9 cellular contexts compared by ENCODE assay signal in the genomic region with DNA sequence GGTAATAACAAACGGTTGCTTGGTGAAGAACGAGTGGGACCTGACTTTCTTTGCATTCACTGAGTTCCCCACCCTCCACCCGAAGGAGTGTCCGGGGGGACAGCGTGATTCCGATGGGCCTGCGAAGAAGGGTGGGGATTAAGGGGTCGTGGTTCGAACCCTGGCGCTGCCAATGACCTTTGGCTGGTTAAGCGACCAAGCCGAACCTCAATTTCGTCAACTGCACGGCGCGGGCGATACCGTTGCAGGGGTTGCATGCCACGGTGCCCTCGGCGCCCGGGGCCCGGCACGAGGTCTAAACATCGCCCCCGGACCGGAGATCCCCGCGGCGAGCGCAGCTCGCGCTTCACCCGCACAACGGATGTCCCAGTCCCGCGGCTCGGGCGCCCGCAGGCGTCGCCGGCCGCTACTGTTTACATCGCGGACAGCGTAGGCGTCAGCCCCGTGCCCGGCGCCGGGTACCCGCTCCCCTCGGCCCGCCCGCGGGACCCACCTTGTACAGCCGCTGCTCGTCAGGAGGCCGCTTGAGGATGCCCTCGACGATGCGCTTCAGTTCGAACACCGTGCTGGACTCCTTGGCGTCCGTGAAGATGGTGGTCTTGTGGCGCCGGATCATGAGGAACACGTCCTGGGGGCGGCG. TPM values are rescaled to one million over a fixed set of nuclear protein-coding genes. Genes with fewer than 3 reads are reported as not detected.
A peak's percentile ranks its signal among the peaks of the same experiment; 100 is the strongest.
DNase-seq lines count a peak whose midpoint lies in the region; ATAC-seq and TF ChIP-seq lines count a peak whose summit lies in the region.
"Had no signal": no experiment of that assay in that cellular context is flagged by ENCODE, and none has a peak within 500 bp of the region (broad histone marks: within the 10 kb centered on the region; RNA-seq: fewer than 3 reads in every experiment).

No MANE protein-coding gene starts in this region.

- TF ChIP-seq POLR2A in gastrocnemius medialis (IDR thresholded peaks at IDR 0.05): no peak

- ATAC-seq in CD4-positive, alpha-beta T cell (ENCODE audit: poor library complexity): peak; percentile 25
- peak; percentile 27 for ATAC-seq in GM19438 (IDR thresholded peaks at IDR 0.05; ENCODE audit: low read depth, unreplicated experiment)
- peak; percentile 33 for ATAC-seq in HG03521 (IDR thresholded peaks at IDR 0.05; ENCODE audit: unreplicated experiment)
- no peak for ATAC-seq in left ventricle myocardium superior
- peak; percentile 31 to 35 for ATAC-seq in gastrocnemius medialis

- H3K4me3 Mint-ChIP-seq in CD4-positive, alpha-beta T cell: peak overlapping the region; percentile 98
- H3K4me3 Mint-ChIP-seq in activated naive CD4-positive, alpha-beta T cell treated with anti-CD3 and anti-CD28 coated beads for 36 hours: peak overlapping the region; percentile 94

- peak overlapping the region; percentile 100 for H3K27ac Mint-ChIP-seq in CD4-positive, alpha-beta T cell
- peak overlapping the region; percentile 85 for H3K27ac Mint-ChIP-seq in activated naive CD4-positive, alpha-beta T cell treated with anti-CD3 and anti-CD28 coated beads for 36 hours

- peaks cover 40% of the 10 kb centered on the region for H3K4me1 Mint-ChIP-seq in CD4-positive, alpha-beta T cell (ENCODE audit: low read depth)
- peaks cover 31% of the 10 kb centered on the region for H3K4me1 Mint-ChIP-seq in activated naive CD4-positive, alpha-beta T cell treated with anti-CD3 and anti-CD28 coated beads for 36 hours (ENCODE audit: low read depth)

- peak in 3 of 10 experiments; percentile 12 to 29 (median 13) for DNase-seq in CD4-positive, alpha-beta T cell
- peak; percentile 44 for DNase-seq in activated naive CD4-positive, alpha-beta T cell treated with anti-CD3 and anti-CD28 coated beads for 36 hours
- DNase-seq in left ventricle myocardium superior (peak; percentile 55), gastrocnemius medialis (no peak), NOMO-1 treated with DMSO at 0.1 percent for 48 hours (lab: John Stamatoyannopoulos, UW; ENCODE audit: unreplicated experiment) (no peak), GOT3 (lab: John Stamatoyannopoulos, UW) (no peak)

- H3K4me1 ChIP-seq in gastrocnemius medialis: peaks cover 23 to 31% of the 10 kb centered on the region in 2 donors

- no peaks in the 10 kb centered on the region for H3K27me3 Mint-ChIP-seq in CD4-positive, alpha-beta T cell
- H3K27me3 Mint-ChIP-seq in activated naive CD4-positive, alpha-beta T cell treated with anti-CD3 and anti-CD28 coated beads for 36 hours (ENCODE audit: low read depth): no peaks in the 10 kb centered on the region

- peaks cover 47% of the 10 kb centered on the region for H3K36me3 Mint-ChIP-seq in CD4-positive, alpha-beta T cell (ENCODE audit: low read depth)
- H3K36me3 Mint-ChIP-seq in activated naive CD4-positive, alpha-beta T cell treated with anti-CD3 and anti-CD28 coated beads for 36 hours (ENCODE audit: low read depth): peaks cover 16% of the 10 kb centered on the region

- H3K9me3 ChIP-seq in CD4-positive, alpha-beta T cell (ENCODE audit: control insufficient read depth, low read length): no peaks in the 10 kb centered on the region
- H3K9me3 ChIP-seq in gastrocnemius medialis: no peaks in the 10 kb centered on the region

- in situ Hi-C loops in gastrocnemius medialis (cut with MboI; ENCODE audit: low sequenced_read_pairs in 4 of 4): no loop called here

- no peak for TF ChIP-seq CTCF in CD4-positive, alpha-beta T cell (IDR thresholded peaks at IDR 0.05)
- no peak for TF ChIP-seq CTCF in gastrocnemius medialis (IDR thresholded peaks at IDR 0.05 in 4 of 5, conservative IDR thresholded peaks at IDR 0.05 in 1 of 5)

- no peaks in the 10 kb centered on the region for H3K27me3 ChIP-seq in CD4-positive, alpha-beta T cell (ENCODE audit: control insufficient read depth, insufficient read depth, low read length)
- H3K27me3 ChIP-seq in gastrocnemius medialis: no peaks in the 10 kb centered on the region

- no peaks in the 10 kb centered on the region for H3K9me3 Mint-ChIP-seq in CD4-positive, alpha-beta T cell
- no peaks in the 10 kb centered on the region for H3K9me3 Mint-ChIP-seq in activated naive CD4-positive, alpha-beta T cell treated with anti-CD3 and anti-CD28 coated beads for 36 hours

- H3K4me3 ChIP-seq in gastrocnemius medialis: peak overlapping the region; percentile 93 to 100 (median 96)

- intact Hi-C loops in CD4-positive, alpha-beta T cell (cut with DNase I, micrococcal nuclease): loop anchor here (1.0 to 5.0 kb wide), 5 partner anchors 24 to 104 kb away; partner anchors contain the start of gene SRRM2 (in 2 of the 2)
- intact Hi-C loops in activated naive CD4-positive, alpha-beta T cell treated with anti-CD3 and anti-CD28 coated beads for 36 hours (cut with micrococcal nuclease): loop anchor here (1.0 to 5.0 kb wide), 4 partner anchors 24 to 128 kb away; partner anchors contain the start of genes KCTD5 and SRRM2
- intact Hi-C loops in left ventricle myocardium superior (cut with micrococcal nuclease) (no loop called here), gastrocnemius medialis (cut with DNase I; ENCODE audit: low total_unique reads) (loop anchor here (1.0 to 5.0 kb wide), 2 partner anchors 24 to 91 kb away; partner anchors contain the start of gene SRRM2)

- peaks cover 0 to 25% of the 10 kb centered on the region in 2 donors for H3K36me3 ChIP-seq in gastrocnemius medialis

- POLR2A ChIA-PET in CD4-positive, alpha-beta T cell (lab: Charles Lee): interaction anchor here (1.0 to 5.4 kb wide), 12 partner anchors 13 to 812 kb away, joined by 3 to 88 read pairs (median 4); partner anchors contain the start of genes FLYWCH1, FLYWCH2, KCTD5 and RPS2

- H3K27ac ChIP-seq in CD4-positive, alpha-beta T cell (ENCODE audit: low read depth, low read length): peak overlapping the region; percentile 44
- H3K27ac ChIP-seq in gastrocnemius medialis: peak overlapping the region; percentile 82 to 100 (median 100)

- CTCF ChIA-PET in CD4-positive, alpha-beta T cell (lab: Charles Lee): interaction anchor here (0.6 to 3.2 kb wide), 3 partner anchors 92 to 1164 kb away, joined by 4 to 16 read pairs (median 5); no protein-coding TSS in a partner anchor
- CTCF ChIA-PET in activated naive CD4-positive, alpha-beta T cell treated with anti-CD3 and anti-CD28 coated beads for 36 hours (lab: Charles Lee): interaction anchor here (0.5 to 1.4 kb wide), 4 partner anchors 20 to 582 kb away, joined by 3 to 5 read pairs (median 3); no protein-coding TSS in a partner anchor

RNA-seq across cellular contexts. Expression of gene ELOB, which starts 0.5 kb away (rescaled TPM):
- 100 to 1,000 TPM; 102 to 103 TPM for total RNA-seq in CD4-positive, alpha-beta T cell
- total RNA-seq in activated naive CD4-positive, alpha-beta T cell treated with anti-CD3 and anti-CD28 coated beads for 36 hours: 100 to 1,000 TPM; 177 to 189 TPM
- total RNA-seq in left ventricle myocardium superior (325 TPM), gastrocnemius medialis (100 to 1,000 TPM; 216 to 970 (median 375) TPM)

RNA-seq across cellular contexts. Expression of gene PRSS33, which starts 10.7 kb away (rescaled TPM):
- total RNA-seq in CD4-positive, alpha-beta T cell: not detected
- under 1 TPM; 0.12 to 0.17 TPM for total RNA-seq in activated naive CD4-positive, alpha-beta T cell treated with anti-CD3 and anti-CD28 coated beads for 36 hours
- total RNA-seq in left ventricle myocardium superior (not detected), gastrocnemius medialis (not detected)

RNA-seq across cellular contexts. Expression of gene PRSS41, which starts 21.6 kb away (rescaled TPM):
- total RNA-seq in CD4-positive, alpha-beta T cell: not detected
- not detected for total RNA-seq in activated naive CD4-positive, alpha-beta T cell treated with anti-CD3 and anti-CD28 coated beads for 36 hours
- total RNA-seq in left ventricle myocardium superior (not detected), gastrocnemius medialis (not detected)
- total RNA-seq: SK-MEL-5 had no signal

RNA-seq across cellular contexts. Expression of gene SRRM2, which starts 24.2 kb away (rescaled TPM):
- total RNA-seq in CD4-positive, alpha-beta T cell: 1,000 to 10,000 TPM; 1,187 to 1,199 TPM
- 100 to 1,000 TPM; 607 to 649 TPM for total RNA-seq in activated naive CD4-positive, alpha-beta T cell treated with anti-CD3 and anti-CD28 coated beads for 36 hours
- total RNA-seq in left ventricle myocardium superior (292 TPM), gastrocnemius medialis (100 to 1,000 TPM; 151 to 205 (median 164) TPM)

RNA-seq across cellular contexts. Expression of gene PRSS21, which starts 40.4 kb away (rescaled TPM):
- total RNA-seq in CD4-positive, alpha-beta T cell: not detected
- 1 to 10 TPM; 3.3 to 4.1 TPM for total RNA-seq in activated naive CD4-positive, alpha-beta T cell treated with anti-CD3 and anti-CD28 coated beads for 36 hours
- total RNA-seq in left ventricle myocardium superior (not detected), gastrocnemius medialis (not detected)
- total RNA-seq: SK-MEL-5 had no signal

Comparison
In these comparisons a context has a peak if more than half of its experiments do, and no peak if none do; other contexts are left out.
1. DNase-seq: peak in activated naive CD4-positive, alpha-beta T cell treated with anti-CD3 and anti-CD28 coated beads for 36 hours (single experiment) and left ventricle myocardium superior (single experiment); none in gastrocnemius medialis (0 of 2), NOMO-1 treated with DMSO at 0.1 percent for 48 hours (single experiment) and GOT3 (single experiment).